In the genomic region with DNA sequence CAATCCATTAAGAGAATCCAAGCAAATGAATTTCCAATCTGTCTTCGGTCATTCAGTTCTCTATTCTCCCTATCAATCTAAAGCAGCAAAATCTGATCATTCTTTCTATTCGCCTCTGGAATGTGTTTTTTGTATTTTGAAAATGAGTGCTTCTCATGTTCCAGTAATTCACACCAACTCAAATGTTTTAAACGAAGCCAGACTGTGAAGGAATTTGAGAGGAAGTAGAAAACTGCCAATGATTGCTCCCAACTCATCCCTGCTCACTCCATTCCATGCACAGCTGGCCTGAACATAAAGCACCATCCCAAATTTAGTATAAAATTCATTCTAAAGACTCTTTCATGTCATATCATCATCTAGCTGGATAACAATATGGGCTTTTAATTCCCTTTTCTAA, we compare ENCODE assay signal across 25 cellular contexts.
"Had no signal": no experiment of that assay in that cellular context is flagged by ENCODE, and none has a peak within 500 bp of the region (broad histone marks: within the 10 kb centered on the region; RNA-seq: fewer than 3 reads in every experiment).

No MANE protein-coding gene starts in this region.

- H3K9me3 Mint-ChIP-seq: naive B cell had no signal

- H3K4me3 Mint-ChIP-seq: activated CD4-positive, alpha-beta memory T cell treated with anti-CD3 and anti-CD28 coated beads, Interleukin-2, amount 10 ng/mL, durations not matched to agents 7 days and 5 days; activated CD4-positive, alpha-beta T cell treated with anti-CD3 and anti-CD28 coated beads, Interleukin-2, amount 10 ng/mL, durations not matched to agents 7 days and 5 days; activated naive CD8-positive, alpha-beta T cell treated with anti-CD3 and anti-CD28 coated beads for 36 hours; mesothelial cell of epicardium; naive B cell; neural progenitor cell had no signal

- H3K27me3 Mint-ChIP-seq: activated CD4-positive, alpha-beta memory T cell treated with anti-CD3 and anti-CD28 coated beads, Interleukin-2, amount 10 ng/mL, durations not matched to agents 7 days and 5 days; activated CD4-positive, alpha-beta T cell treated with anti-CD3 and anti-CD28 coated beads, Interleukin-2, amount 10 ng/mL, durations not matched to agents 7 days and 5 days; activated naive CD8-positive, alpha-beta T cell treated with anti-CD3 and anti-CD28 coated beads for 36 hours had no signal

- H3K4me3 ChIP-seq: ascending aorta, heart right ventricle, left lung, lower lobe of right lung, neural progenitor cell, spleen, tibial nerve had no signal

- H3K36me3 ChIP-seq: ascending aorta, brain microvascular endothelial cell, heart right ventricle, left lung, lower lobe of right lung, neural progenitor cell, spleen, tibial nerve had no signal

- H3K27ac Mint-ChIP-seq: activated naive CD8-positive, alpha-beta T cell treated with anti-CD3 and anti-CD28 coated beads for 36 hours; mesothelial cell of epicardium; neural progenitor cell had no signal

- H3K4me2 ChIP-seq: neural progenitor cell had no signal

- H3K36me3 Mint-ChIP-seq: naive B cell, neural progenitor cell had no signal

- H3K9me3 ChIP-seq: ascending aorta, heart right ventricle, left lung, lower lobe of right lung, spleen, tibial nerve had no signal

- H2AFZ ChIP-seq: neural progenitor cell had no signal

- H3K9ac ChIP-seq: neural progenitor cell had no signal

- H3K27ac ChIP-seq: ascending aorta, brain microvascular endothelial cell, heart right ventricle, left lung, lower lobe of right lung, neural progenitor cell, spleen, tibial nerve had no signal

- ATAC-seq: esophagus mucosa, heart right ventricle, left lung, lower lobe of right lung, right cardiac atrium had no signal

- DNase-seq: activated CD4-positive, alpha-beta memory T cell treated with anti-CD3 and anti-CD28 coated beads, Interleukin-2, amount 10 ng/mL, durations not matched to agents 7 days and 5 days; activated CD4-positive, alpha-beta T cell treated with anti-CD3 and anti-CD28 coated beads, Interleukin-2, amount 10 ng/mL, durations not matched to agents 7 days and 5 days; activated CD4-positive, CD25-positive, alpha-beta regulatory T cell treated with anti-CD3 and anti-CD28 coated beads, Interleukin-2, amount 50 U/mL, for 72 hours; activated naive CD4-positive, alpha-beta T cell; activated naive CD8-positive, alpha-beta T cell treated with anti-CD3 and anti-CD28 coated beads for 36 hours; activated T-cell treated with anti-CD3 and anti-CD28 coated beads, Interleukin-2, amount 50 U/mL, for 48 hours; brain microvascular endothelial cell; cortex of kidney; foreskin melanocyte; heart right ventricle; left lung; lower lobe of right lung; naive B cell; occipital lobe; posterior cingulate gyrus; right cardiac atrium; spleen; stimulated activated naive CD4-positive, alpha-beta T cell treated with Interleukin-2 at 50 U/mL for 16 hours had no signal

- H3K27me3 ChIP-seq: ascending aorta, brain microvascular endothelial cell, heart right ventricle, left lung, neural progenitor cell, spleen, tibial nerve had no signal

- FAIRE-seq: endothelial cell of umbilical vein, islet of Langerhans had no signal
